ENCODE assay signal across 24 cellular contexts in genomic region chr9:2161661-2162060, GRCh38.
"Had no signal": no experiment of that assay in that cellular context is flagged by ENCODE, and none has a peak within 500 bp of the region (broad histone marks: within the 10 kb centered on the region; RNA-seq: fewer than 3 reads in every experiment).

No MANE protein-coding gene starts in this region.

- H3K27me3 ChIP-seq: colonic mucosa, dorsolateral prefrontal cortex, esophagus squamous epithelium, gastrocnemius medialis, thyroid gland, upper lobe of right lung had no signal

- H3K4me1 ChIP-seq: parathyroid adenoma had no signal

- H3K27me3 Mint-ChIP-seq: activated naive CD4-positive, alpha-beta T cell treated with anti-CD3 and anti-CD28 coated beads, Interleukin-2, amount 50 U/mL, for 24 hours; effector memory CD8-positive, alpha-beta T cell; memory B cell; naive thymus-derived CD4-positive, alpha-beta T cell; stimulated activated naive CD8-positive, alpha-beta T cell treated with anti-CD3 and anti-CD28 coated beads, Interleukin-15, Interleukin-2, amounts not matched to agents 100 ng/mL and 50 ng/mL, for 24 hours had no signal

- FAIRE-seq: bronchial epithelial cell had no signal

- H3K9me3 Mint-ChIP-seq: activated naive CD4-positive, alpha-beta T cell treated with anti-CD3 and anti-CD28 coated beads, Interleukin-2, amount 50 U/mL, for 24 hours; effector memory CD8-positive, alpha-beta T cell; memory B cell; stimulated activated naive CD8-positive, alpha-beta T cell treated with anti-CD3 and anti-CD28 coated beads, Interleukin-15, Interleukin-2, amounts not matched to agents 100 ng/mL and 50 ng/mL, for 24 hours had no signal

- H3K4me3 ChIP-seq: colonic mucosa, gastrocnemius medialis, thyroid gland, upper lobe of right lung had no signal

- H3K27ac Mint-ChIP-seq: activated naive CD4-positive, alpha-beta T cell treated with anti-CD3 and anti-CD28 coated beads, Interleukin-2, amount 50 U/mL, for 24 hours; memory B cell; stimulated activated naive CD8-positive, alpha-beta T cell treated with anti-CD3 and anti-CD28 coated beads, Interleukin-15, Interleukin-2, amounts not matched to agents 100 ng/mL and 50 ng/mL, for 24 hours had no signal

- DNase-seq: activated CD4-positive, CD25-positive, alpha-beta regulatory T cell treated with anti-CD3 and anti-CD28 coated beads, Interleukin-2, amount 50 U/mL, for 72 hours; activated gamma-delta T cell treated with Interleukin-2 at 50 U/mL for 16 hours; activated T-cell treated with anti-CD3 and anti-CD28 coated beads, Interleukin-2, amount 50 U/mL, for 1 hour; amniotic stem cell; colonic mucosa; dorsolateral prefrontal cortex; effector memory CD8-positive, alpha-beta T cell; esophagus squamous epithelium; gastrocnemius medialis; hypothalamus; left cardiac atrium; naive thymus-derived CD4-positive, alpha-beta T cell; nucleus accumbens; stimulated activated CD4-positive, alpha-beta T cell treated with anti-CD3 and anti-CD28 coated beads, Interleukin-12 subunit alpha, Interleukin-12 subunit beta, amount 100 ng/mL, for 4 hours; stimulated activated CD4-positive, alpha-beta T cell treated with anti-CD3 and anti-CD28 coated beads, Interleukin-4, amount 100 ng/mL, for 4 hours; substantia nigra; thyroid gland; upper lobe of right lung had no signal

- H3K4me3 Mint-ChIP-seq: activated naive CD4-positive, alpha-beta T cell treated with anti-CD3 and anti-CD28 coated beads, Interleukin-2, amount 50 U/mL, for 24 hours; effector memory CD8-positive, alpha-beta T cell; memory B cell; naive thymus-derived CD4-positive, alpha-beta T cell; stimulated activated naive CD8-positive, alpha-beta T cell treated with anti-CD3 and anti-CD28 coated beads, Interleukin-15, Interleukin-2, amounts not matched to agents 100 ng/mL and 50 ng/mL, for 24 hours had no signal

- ATAC-seq: effector memory CD8-positive, alpha-beta T cell; gastrocnemius medialis; left cardiac atrium; naive thymus-derived CD4-positive, alpha-beta T cell; right cardiac atrium; upper lobe of right lung had no signal

- H3K9me3 ChIP-seq: colonic mucosa, esophagus squamous epithelium, gastrocnemius medialis, thyroid gland, upper lobe of right lung had no signal

- H3K36me3 ChIP-seq: gastrocnemius medialis, thyroid gland had no signal

- H3K27ac ChIP-seq: colonic mucosa, parathyroid adenoma, thyroid gland, upper lobe of right lung had no signal
